Comparison of ENCODE assay signal across 1 cellular context in the genomic region with DNA sequence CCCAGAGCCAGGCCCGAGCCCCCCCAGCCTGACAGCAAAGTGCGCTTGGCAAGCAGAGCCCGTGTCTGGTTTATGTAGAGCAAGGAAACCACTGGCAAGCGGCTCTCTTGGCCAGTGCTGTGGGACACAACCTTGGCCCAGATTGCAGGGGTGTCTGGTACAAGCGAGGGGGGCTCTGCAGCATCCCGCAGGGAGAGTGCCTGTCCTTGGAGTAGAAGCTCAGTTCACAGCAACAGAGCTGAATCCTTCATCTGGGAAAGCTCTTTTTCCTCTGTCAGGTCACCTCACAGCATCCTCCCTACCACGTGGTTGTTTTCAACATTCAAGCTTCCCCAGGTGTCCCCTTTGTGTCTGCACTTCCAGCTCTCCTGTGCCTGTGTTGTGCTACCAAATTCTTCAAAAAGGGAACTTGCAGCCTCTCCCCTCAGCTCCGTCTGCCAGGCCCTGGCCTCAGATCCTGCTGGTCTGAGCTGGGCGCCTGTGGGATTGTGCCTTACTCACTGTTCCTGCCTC.
TF ChIP-seq lines count a peak whose summit lies in the region.

No MANE protein-coding gene starts in this region.

TF ChIP-seq in HepG2, 621 proteins besides CTCF, POLR2A, EP300 and RAD21 (continued from another document):
- TF ChIP-seq, protein P1, sequence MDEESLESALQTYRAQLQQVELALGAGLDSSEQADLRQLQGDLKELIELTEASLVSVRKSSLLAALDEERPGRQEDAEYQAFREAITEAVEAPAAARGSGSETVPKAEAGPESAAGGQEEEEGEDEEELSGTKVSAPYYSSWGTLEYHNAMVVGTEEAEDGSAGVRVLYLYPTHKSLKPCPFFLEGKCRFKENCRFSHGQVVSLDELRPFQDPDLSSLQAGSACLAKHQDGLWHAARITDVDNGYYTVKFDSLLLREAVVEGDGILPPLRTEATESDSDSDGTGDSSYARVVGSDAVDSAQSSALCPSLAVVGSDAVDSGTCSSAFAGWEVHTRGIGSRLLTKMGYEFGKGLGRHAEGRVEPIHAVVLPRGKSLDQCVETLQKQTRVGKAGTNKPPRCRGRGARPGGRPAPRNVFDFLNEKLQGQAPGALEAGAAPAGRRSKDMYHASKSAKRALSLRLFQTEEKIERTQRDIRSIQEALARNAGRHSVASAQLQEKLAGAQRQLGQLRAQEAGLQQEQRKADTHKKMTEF (CRISPR knock-in tag; IDR thresholded peaks at IDR 0.05), result no peak
- TF ChIP-seq RFXAP (CRISPR knock-in tag; IDR thresholded peaks at IDR 0.05; ENCODE audit: borderline replicate concordance) (no peak), MTA3 (CRISPR knock-in tag; IDR thresholded peaks at IDR 0.05) (no peak), ZNF850 (CRISPR knock-in tag; conservative IDR thresholded peaks at IDR 0.05) (no peak), MNT (IDR thresholded peaks at IDR 0.05) (peak; percentile 45)
